In the genomic region with DNA sequence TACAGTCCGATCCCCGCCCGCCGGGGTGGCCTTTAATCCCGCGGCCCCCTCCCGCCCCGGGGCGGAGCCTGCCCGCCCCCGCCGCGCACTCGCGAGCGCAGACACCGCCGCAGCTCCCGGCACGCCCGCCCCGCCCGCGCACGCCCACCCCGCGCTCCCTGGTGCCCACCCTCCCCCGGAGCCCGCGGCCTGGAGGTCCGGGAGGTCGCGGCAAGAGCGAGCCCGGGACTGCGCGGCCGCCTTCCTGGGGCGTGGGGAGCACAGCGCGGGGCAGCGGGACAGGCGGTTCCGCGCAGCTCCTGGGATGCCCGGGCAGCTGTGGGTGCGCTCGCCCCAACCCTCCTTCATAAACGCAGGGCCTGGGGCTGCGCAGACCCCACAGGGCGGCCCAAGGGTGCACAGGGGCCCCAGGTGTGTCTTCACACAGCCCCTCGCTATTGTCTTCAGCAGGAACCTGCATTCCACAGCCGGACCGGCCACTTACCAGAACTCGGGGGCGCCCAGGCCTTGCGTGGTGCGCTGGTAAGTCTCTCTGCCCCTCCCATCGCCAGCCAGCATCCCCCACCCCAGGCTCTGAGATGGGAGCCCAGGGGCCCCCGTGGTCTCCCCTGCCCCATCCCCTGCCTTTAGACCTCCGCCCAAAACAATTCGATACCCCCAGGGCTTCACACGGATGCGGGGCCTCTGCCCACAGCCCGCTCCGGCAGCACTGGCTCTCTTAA, we compare ENCODE assay signal across 12 cellular contexts. TPM values are rescaled to one million over a fixed set of nuclear protein-coding genes. Genes with fewer than 3 reads are reported as not detected.
DNase-seq lines count a peak whose midpoint lies in the region; ATAC-seq and TF ChIP-seq lines count a peak whose summit lies in the region.
"Had no signal": no experiment of that assay in that cellular context is flagged by ENCODE, and none has a peak within 500 bp of the region (broad histone marks: within the 10 kb centered on the region; RNA-seq: fewer than 3 reads in every experiment).

A gene (minus strand): TSS at position 8 of the 722 bp plus-strand sequence.

- H3K9ac ChIP-seq in IMR-90 (ENCODE audit: low read depth, low read length), result no peak within 1 kb of the TSS

- peaks cover 11 to 44% (median 24%) of the 10 kb centered on the region in 4 donors for H3K4me1 Mint-ChIP-seq in CD4-positive, alpha-beta memory T cell
- no peaks in the 10 kb centered on the region for H3K4me1 Mint-ChIP-seq in neural crest cell

- H3K36me3 Mint-ChIP-seq in CD4-positive, alpha-beta memory T cell, result no peaks in the 10 kb centered on the region
- H3K36me3 Mint-ChIP-seq in neural crest cell (ENCODE audit: low read depth), result no peaks in the 10 kb centered on the region

- no peak for TF ChIP-seq POLR2A in IMR-90 (IDR thresholded peaks at IDR 0.05; ENCODE audit: low read depth, low read length)

- intact Hi-C loops in CD4-positive, alpha-beta memory T cell (cut with micrococcal nuclease), result no loop called here
- intact Hi-C loops in IMR-90 (cut with micrococcal nuclease), result no loop called here

- TF ChIP-seq CTCF in IMR-90 (conservative IDR thresholded peaks at IDR 0.05; ENCODE audit: low read depth, low read length) (no peak), neural crest cell (conservative IDR thresholded peaks at IDR 0.05) (no peak), GM10248 (IDR thresholded peaks at IDR 0.05; ENCODE audit: control extremely low read depth, extremely low read depth, low read depth, missing control alignments) (no peak)

- H4K8ac ChIP-seq in IMR-90 (ENCODE audit: low read depth in 2 of 2, low read length in 2 of 2), result no peak within 1 kb of the TSS

- H3K27me3 ChIP-seq in CD4-positive, alpha-beta memory T cell (ENCODE audit: insufficient read depth, low read length), result peaks cover 31% of the 10 kb centered on the region
- peaks cover 79% of the 10 kb centered on the region for H3K27me3 ChIP-seq in IMR-90 (ENCODE audit: control insufficient read depth, insufficient read depth, low read length)
- H3K27me3 ChIP-seq in esophagus (ENCODE audit: control insufficient read depth in 1 of 2, insufficient read depth in 2 of 2, low read length in 2 of 2), result peaks cover 0 to 36% of the 10 kb centered on the region in 2 donors

- H3K4ac ChIP-seq in IMR-90 (ENCODE audit: low read depth, low read length), result no peak within 1 kb of the TSS

- dilution Hi-C loops in IMR-90 (cut with HindIII; ENCODE audit: low sequenced_read_pairs, unreplicated experiment), result no loop called here

- no peaks in the 10 kb centered on the region for H3K9me3 Mint-ChIP-seq in CD4-positive, alpha-beta memory T cell
- H3K9me3 Mint-ChIP-seq in neural crest cell, result no peaks in the 10 kb centered on the region

- no peaks in the 10 kb centered on the region for H3K79me1 ChIP-seq in IMR-90 (ENCODE audit: low read depth in 1 of 2, low read length in 2 of 2)

- no peak within 1 kb of the TSS for H4K5ac ChIP-seq in IMR-90 (ENCODE audit: low read depth, low read length)

- no peak for ATAC-seq in IMR-90 (ENCODE audit: low read depth)
- no peak for ATAC-seq in GM21529 (IDR thresholded peaks at IDR 0.05; ENCODE audit: unreplicated experiment)
- ATAC-seq in HG03460 (IDR thresholded peaks at IDR 0.05; ENCODE audit: unreplicated experiment), result no peak
- no peak for ATAC-seq in GM21717 (IDR thresholded peaks at IDR 0.05; ENCODE audit: unreplicated experiment)

- H3K18ac ChIP-seq in IMR-90 (ENCODE audit: low read depth, low read length), result no peak within 1 kb of the TSS

- peaks cover 31% of the 10 kb centered on the region for H3K4me1 ChIP-seq in CD4-positive, alpha-beta memory T cell (ENCODE audit: insufficient read depth, low read length)
- no peaks in the 10 kb centered on the region for H3K4me1 ChIP-seq in IMR-90 (ENCODE audit: control insufficient read depth, insufficient read depth, low read length)
- H3K4me1 ChIP-seq in esophagus (ENCODE audit: control insufficient read depth in 2 of 2, insufficient read depth in 2 of 2, low read length in 1 of 2), result peaks cover 4 to 11% of the 10 kb centered on the region in 2 donors

- H3K14ac ChIP-seq in IMR-90 (replicated peaks; ENCODE audit: low read depth, low read length), result no peak within 1 kb of the TSS

- H3K9me3 ChIP-seq in CD4-positive, alpha-beta memory T cell (ENCODE audit: control insufficient read depth in 1 of 2, low read length in 2 of 2), result no peaks in the 10 kb centered on the region
- H3K9me3 ChIP-seq in IMR-90 (ENCODE audit: control insufficient read depth, insufficient read depth, low read length) (no peaks in the 10 kb centered on the region), esophagus (ENCODE audit: control insufficient read depth in 2 of 2, insufficient read depth in 1 of 2, low read depth in 1 of 2, low read length in 1 of 2) (no peaks in the 10 kb centered on the region)

- no peak for TF ChIP-seq RAD21 in IMR-90 (IDR thresholded peaks at IDR 0.05; ENCODE audit: low read length)

- no peaks in the 10 kb centered on the region for H3K36me3 ChIP-seq in CD4-positive, alpha-beta memory T cell (ENCODE audit: insufficient read depth, low read length)
- H3K36me3 ChIP-seq in IMR-90 (ENCODE audit: control insufficient read depth, insufficient read depth, low read length) (no peaks in the 10 kb centered on the region), esophagus (ENCODE audit: control insufficient read depth in 2 of 2, insufficient read depth in 2 of 2, low read length in 1 of 2) (no peaks in the 10 kb centered on the region)

- WGBS in IMR-90 (ENCODE audit: extremely low coverage in 2 of 2, insufficient read length in 1 of 2), 2 experiments, result 11% methylated on average over 14 of the region's 66 CpGs; no CpG with 5 or more reads in 1 of the 2 experiments
- WGBS in esophagus, 2 donors, result 6 to 7% methylated on average over 46 to 66 of the region's 66 CpGs

- H2BK120ac ChIP-seq in IMR-90 (ENCODE audit: low read depth, low read length), result no peak within 1 kb of the TSS

- no peak within 1 kb of the TSS for H3K23ac ChIP-seq in IMR-90 (ENCODE audit: low read depth, low read length)

- in situ Hi-C loops in IMR-90 (cut with MboI; ENCODE audit: low sequenced_read_pairs), result no loop called here

- peak within 1 kb of the TSS; percentile 15 for H2AK9ac ChIP-seq in IMR-90 (replicated peaks; ENCODE audit: low read depth, low read length, poor library complexity)

- H2BK15ac ChIP-seq in IMR-90 (ENCODE audit: low read depth, low read length), result no peak within 1 kb of the TSS

- no peak within 1 kb of the TSS for H3K4me2 ChIP-seq in IMR-90 (ENCODE audit: low read depth, low read length)

- H4K91ac ChIP-seq in IMR-90 (ENCODE audit: insufficient read depth, low read depth, low read length), result no peak within 1 kb of the TSS

- POLR2A ChIA-PET in CD4-positive, alpha-beta memory T cell (lab: Charles Lee; ENCODE audit: partially characterized antibody), result no interaction called here
- POLR2A ChIA-PET in IMR-90 (lab: Charles Lee; ENCODE audit: unreplicated experiment) (no interaction called here), GM10248 (lab: Yijun Ruan, JAX) (no interaction called here)

- no peak within 1 kb of the TSS for H3K27ac ChIP-seq in CD4-positive, alpha-beta memory T cell (ENCODE audit: low read depth, low read length)
- H3K27ac ChIP-seq in IMR-90 (ENCODE audit: insufficient read depth, low read length) (no peak within 1 kb of the TSS), esophagus (ENCODE audit: low read depth in 2 of 2, low read length in 1 of 2) (no peak within 1 kb of the TSS)
- H3K27ac ChIP-seq: RWPE1 had no signal

- no peak within 1 kb of the TSS for H2BK20ac ChIP-seq in IMR-90 (ENCODE audit: low read depth, low read length)

- H3K56ac ChIP-seq in IMR-90 (ENCODE audit: extremely low read depth, insufficient read depth, low read length), result no peak within 1 kb of the TSS

- CTCF ChIA-PET in CD4-positive, alpha-beta memory T cell (lab: Charles Lee; ENCODE audit: partially characterized antibody), result no interaction called here
- CTCF ChIA-PET in IMR-90 (lab: Yijun Ruan, JAX) (no interaction called here), GM10248 (lab: Yijun Ruan, JAX) (no interaction called here)

- H3K9me1 ChIP-seq in IMR-90 (ENCODE audit: insufficient read depth, low read length), result no peaks in the 10 kb centered on the region; the same call in 1 of the 2 replicates

- H3K4me3 ChIP-seq in CD4-positive, alpha-beta memory T cell (ENCODE audit: low read length in 2 of 2), result no peak within 1 kb of the TSS
- H3K4me3 ChIP-seq in IMR-90 (ENCODE audit: insufficient read depth, low read depth, low read length), result no peak within 1 kb of the TSS
- H3K4me3 ChIP-seq in esophagus (ENCODE audit: low read depth in 1 of 2, low read length in 2 of 2), result peak within 1 kb of the TSS; percentile 25 to 43

- no peak within 1 kb of the TSS for H2AK5ac ChIP-seq in IMR-90 (ENCODE audit: low read depth, low read length)

- H2BK5ac ChIP-seq in IMR-90 (ENCODE audit: low read depth, low read length, poor library complexity, severe bottlenecking), result no peak within 1 kb of the TSS

- H2AFZ ChIP-seq in IMR-90 (replicated peaks; ENCODE audit: low read length, poor library complexity), result no peak within 1 kb of the TSS

- H3K27ac Mint-ChIP-seq in CD4-positive, alpha-beta memory T cell, result peak within 1 kb of the TSS in 1 of 7 donors; percentile 57
- no peak within 1 kb of the TSS for H3K27ac Mint-ChIP-seq in neural crest cell (ENCODE audit: unreplicated experiment)

- no peaks in the 10 kb centered on the region for H4K20me1 ChIP-seq in IMR-90 (ENCODE audit: insufficient read depth, low read length)

- H3K27me3 Mint-ChIP-seq in CD4-positive, alpha-beta memory T cell, result peaks cover 35 to 48% of the 10 kb centered on the region in 2 donors
- peaks cover 73% of the 10 kb centered on the region for H3K27me3 Mint-ChIP-seq in neural crest cell (ENCODE audit: low read depth)

- peak within 1 kb of the TSS in 7 of 8 donors; percentile 25 to 74 (median 58) for H3K4me3 Mint-ChIP-seq in CD4-positive, alpha-beta memory T cell
- peak within 1 kb of the TSS; percentile 45 for H3K4me3 Mint-ChIP-seq in neural crest cell

- BruUV-seq in IMR-90 (replicated peaks; lab: Mats Ljungman, UMichigan), result no TSS peak

- peak in 1 of 5 donors; percentile 19 for DNase-seq in CD4-positive, alpha-beta memory T cell
- DNase-seq in IMR-90 (no peak), neural crest cell (ENCODE audit: low read depth, low spot score) (no peak), GM10248 (ENCODE audit: extremely low spot score) (no peak)
- DNase-seq: activated CD4-positive, alpha-beta T cell treated with anti-CD3 and anti-CD28 coated beads for 1 hour; activated naive CD4-positive, alpha-beta T cell treated with Interleukin-2 at 50 U/mL for 16 hours; occipital lobe had no signal

TF ChIP-seq in IMR-90, 13 proteins besides CTCF, POLR2A, EP300 and RAD21 (continues in another document):
- TF ChIP-seq CEBPB (IDR thresholded peaks at IDR 0.05; ENCODE audit: low read depth, low read length) (no peak), RCOR1 (IDR thresholded peaks at IDR 0.05; ENCODE audit: insufficient replicate concordance, low read length) (no peak), BHLHE40 (IDR thresholded peaks at IDR 0.05; ENCODE audit: low read depth, low read length) (no peak)

RNA-seq across cellular contexts. Expression of the gene that starts here (rescaled TPM):
- total RNA-seq in CD4-positive, alpha-beta memory T cell, result 1 to 10 TPM; 2.8 to 3.1 TPM
- 1 to 10 TPM; 2.2 to 2.8 TPM for polyA plus RNA-seq in CD4-positive, alpha-beta memory T cell
- total RNA-seq in IMR-90 (2012; rRNA removed) (0.56 and 0.72 TPM in 2 replicates), neural crest cell (1.5 and 1.7 TPM in 2 replicates)
- polyA plus RNA-seq in IMR-90 (2012; rRNA removed) (1.3 and 1.5 TPM in 2 replicates), esophagus (1 to 10 TPM; 1.9 to 4.4 TPM)
- polyA plus RNA-seq in IMR-90 (2012; cell fraction: cytosol; rRNA removed), result 1.0 and 1.8 TPM in 2 replicates
- 2.0 and 2.3 TPM in 2 replicates for polyA plus RNA-seq in IMR-90 (2012; cell fraction: nucleus; rRNA removed; ENCODE audit: low replicate concordance)

Comparison
In these comparisons a context has a peak if more than half of its experiments do, and no peak if none do; other contexts are left out.
1. H3K4me3 ChIP-seq: peak in esophagus (2 of 2); none in CD4-positive, alpha-beta memory T cell (0 of 2) and IMR-90 (single experiment).